In genomic region chr3:124584552-124585391, GRCh38 we compare ENCODE assay signal across 1 cellular context.
TF ChIP-seq lines count a peak whose summit lies in the region.

No MANE protein-coding gene starts in this region.

TF ChIP-seq in HepG2, 621 proteins besides CTCF, POLR2A, EP300 and RAD21 (continued from another document and continues in another):
- TF ChIP-seq CREBL2 (CRISPR knock-in tag; IDR thresholded peaks at IDR 0.05; ENCODE audit: borderline replicate concordance) (no peak; the same call in 1 of the 2 replicates), JUN (CRISPR knock-in tag; IDR thresholded peaks at IDR 0.05) (no peak), YEATS4 (CRISPR knock-in tag; IDR thresholded peaks at IDR 0.05; ENCODE audit: borderline replicate concordance) (peak; percentile 81), ZNF598 (CRISPR knock-in tag; IDR thresholded peaks at IDR 0.05; ENCODE audit: borderline replicate concordance) (peak; percentile 83; the same call in 1 of the 2 replicates), HMGXB4 (CRISPR knock-in tag; IDR thresholded peaks at IDR 0.05; ENCODE audit: borderline replicate concordance in 1 of 2, low read depth in 1 of 2) (no peak; a peak in 3 of 4 replicates), MYNN (CRISPR knock-in tag; IDR thresholded peaks at IDR 0.05; ENCODE audit: low read depth) (no peak), AGO1 (IDR thresholded peaks at IDR 0.05; ENCODE audit: low read depth, low read length, poor library complexity, severe bottlenecking) (no peak), ELF3 (CRISPR knock-in tag; IDR thresholded peaks at IDR 0.05) (peak; percentile 10; the same call in 1 of the 2 replicates), ZNF329 (CRISPR knock-in tag; IDR thresholded peaks at IDR 0.05; ENCODE audit: low read depth) (0 out of 2 replicates have a peak, but pooled peaks have one; percentile 21), FOSL2 (CRISPR knock-in tag; IDR thresholded peaks at IDR 0.05) (peak; percentile 19; the same call in 1 of the 2 replicates), TMF1 (CRISPR knock-in tag; IDR thresholded peaks at IDR 0.05; ENCODE audit: low read depth) (0 out of 2 replicates have a peak, but pooled peaks have one; percentile 55), ZMAT3 (CRISPR knock-in tag; conservative IDR thresholded peaks at IDR 0.05) (0 out of 2 replicates have a peak, but pooled peaks have one; percentile 52), SOX13 (IDR thresholded peaks at IDR 0.05) (no peak), SOX13 (CRISPR knock-in tag; conservative IDR thresholded peaks at IDR 0.05 in 1 of 2, IDR thresholded peaks at IDR 0.05 in 1 of 2) (no peak), ZFP37 (CRISPR knock-in tag; IDR thresholded peaks at IDR 0.05; ENCODE audit: borderline replicate concordance) (0 out of 2 replicates have a peak, but pooled peaks have one; percentile 25), NFYC (CRISPR knock-in tag; IDR thresholded peaks at IDR 0.05) (no peak), SSRP1 (CRISPR knock-in tag; IDR thresholded peaks at IDR 0.05) (no peak), ZNF772 (CRISPR knock-in tag; IDR thresholded peaks at IDR 0.05) (peak; percentile 80), ISL2 (CRISPR knock-in tag; IDR thresholded peaks at IDR 0.05) (peak; percentile 38; the same call in 1 of the 2 replicates), ZNF430 (CRISPR knock-in tag; IDR thresholded peaks at IDR 0.05) (peak; percentile 57), ZNF766 (CRISPR knock-in tag; IDR thresholded peaks at IDR 0.05; ENCODE audit: borderline replicate concordance) (no peak), PCBP2 (optimal IDR thresholded peaks at IDR 0.05; ENCODE audit: low read depth, low read length, poor library complexity, severe bottlenecking) (no peak), AGO2 (optimal IDR thresholded peaks at IDR 0.05; ENCODE audit: low read depth, low read length) (peak; percentile 83), SALL2 (CRISPR knock-in tag; IDR thresholded peaks at IDR 0.05) (no peak), FOXO1 (CRISPR knock-in tag; IDR thresholded peaks at IDR 0.05) (no peak), SKIL (CRISPR knock-in tag; IDR thresholded peaks at IDR 0.05; ENCODE audit: borderline replicate concordance) (no peak), ZMYM4 (CRISPR knock-in tag; IDR thresholded peaks at IDR 0.05) (0 out of 2 replicates have a peak, but pooled peaks have one; percentile 35), ZNF280B (CRISPR knock-in tag; IDR thresholded peaks at IDR 0.05; ENCODE audit: borderline replicate concordance) (peak; percentile 63; the same call in 1 of the 2 replicates), HBP1 (CRISPR knock-in tag; IDR thresholded peaks at IDR 0.05; ENCODE audit: low read depth) (no peak), EHMT2 (IDR thresholded peaks at IDR 0.05; ENCODE audit: borderline replicate concordance, low read depth, low read length) (no peak), ZNF124 (CRISPR knock-in tag; IDR thresholded peaks at IDR 0.05) (no peak), IRF2 (CRISPR knock-in tag; IDR thresholded peaks at IDR 0.05) (peak; percentile 36), PAF1 (CRISPR knock-in tag; IDR thresholded peaks at IDR 0.05) (no peak), ZNF883 (CRISPR knock-in tag; IDR thresholded peaks at IDR 0.05; ENCODE audit: not compliant biosample characterization) (peak; percentile 35), KLF12 (CRISPR knock-in tag; IDR thresholded peaks at IDR 0.05; ENCODE audit: borderline replicate concordance) (no peak; the same call in 1 of the 2 replicates), ARHGAP35 (CRISPR knock-in tag; IDR thresholded peaks at IDR 0.05; ENCODE audit: borderline replicate concordance) (peak; percentile 65; the same call in 1 of the 2 replicates), NFE2 (CRISPR knock-in tag; IDR thresholded peaks at IDR 0.05) (no peak), ZNF354B (CRISPR knock-in tag; IDR thresholded peaks at IDR 0.05) (no peak), ZKSCAN5 (CRISPR knock-in tag; IDR thresholded peaks at IDR 0.05) (no peak), ZNF18 (CRISPR knock-in tag; IDR thresholded peaks at IDR 0.05; ENCODE audit: insufficient replicate concordance) (peak; percentile 70), CENPBD1 (CRISPR knock-in tag; IDR thresholded peaks at IDR 0.05; ENCODE audit: borderline replicate concordance, low read depth) (no peak), ZNF44 (CRISPR knock-in tag; IDR thresholded peaks at IDR 0.05) (no peak), ZNF501 (CRISPR knock-in tag; IDR thresholded peaks at IDR 0.05) (peak; percentile 93), SIN3A (IDR thresholded peaks at IDR 0.05; ENCODE audit: borderline replicate concordance, low read depth, low read length) (0 out of 2 replicates have a peak, but pooled peaks have one; percentile 38), ZNF337 (CRISPR knock-in tag; IDR thresholded peaks at IDR 0.05; ENCODE audit: borderline replicate concordance, low read depth) (0 out of 2 replicates have a peak, but pooled peaks have one; percentile 70), MED8 (CRISPR knock-in tag; IDR thresholded peaks at IDR 0.05; ENCODE audit: insufficient replicate concordance) (no peak), RXRA (CRISPR knock-in tag; IDR thresholded peaks at IDR 0.05) (peak; percentile 13; the same call in 1 of the 2 replicates), SNAPC5 (CRISPR knock-in tag; IDR thresholded peaks at IDR 0.05; ENCODE audit: borderline replicate concordance) (no peak), TGIF2 (CRISPR knock-in tag; IDR thresholded peaks at IDR 0.05) (peak; percentile 66; the same call in 1 of the 2 replicates), KDM5B (CRISPR knock-in tag; IDR thresholded peaks at IDR 0.05; ENCODE audit: borderline replicate concordance) (peak; percentile 67; the same call in 1 of the 2 replicates), AKNA (CRISPR knock-in tag; IDR thresholded peaks at IDR 0.05; ENCODE audit: borderline replicate concordance) (no peak), ZNF841 (CRISPR knock-in tag; IDR thresholded peaks at IDR 0.05; ENCODE audit: borderline replicate concordance) (no peak), ZNF768 (CRISPR knock-in tag; IDR thresholded peaks at IDR 0.05) (peak; percentile 63; the same call in 1 of the 2 replicates), BCL3 (CRISPR knock-in tag; IDR thresholded peaks at IDR 0.05) (peak; percentile 25; the same call in 1 of the 2 replicates)
